ENCODE assay signal across 1 cellular context in the genomic region with DNA sequence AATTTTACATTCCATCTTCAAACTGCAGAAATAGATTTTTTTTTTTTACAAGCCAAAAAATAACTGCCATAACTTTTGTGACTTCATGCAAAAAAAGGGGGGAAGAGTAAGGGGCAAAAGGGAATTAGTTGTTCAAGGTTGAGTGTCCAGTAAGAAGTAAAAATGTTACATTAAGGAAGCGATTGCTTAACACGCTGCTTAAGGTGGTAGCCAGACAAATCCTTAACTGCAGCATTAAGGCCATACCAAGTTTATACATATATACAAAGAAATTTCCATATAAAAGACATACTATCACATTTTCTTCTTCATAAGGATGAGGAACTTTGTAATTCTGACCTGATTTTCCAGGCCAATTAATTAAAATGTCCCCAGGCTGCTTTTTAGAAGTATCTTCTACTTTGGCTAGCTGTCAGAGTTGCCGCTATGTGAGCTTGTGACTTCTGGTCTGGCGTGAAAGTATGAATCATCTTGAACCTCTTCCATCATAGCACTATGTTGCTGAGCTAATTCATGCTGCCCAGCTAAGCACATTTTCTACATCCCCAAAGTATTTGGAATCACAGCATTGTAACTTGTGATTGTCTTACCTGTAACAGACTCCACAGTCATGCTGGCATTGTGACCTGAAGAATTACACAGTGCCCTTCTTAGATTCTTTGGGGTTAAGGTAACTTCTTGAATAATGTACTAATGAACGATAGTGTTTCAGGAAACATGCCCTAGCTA.
TF ChIP-seq lines count a peak whose summit lies in the region.

No MANE protein-coding gene starts in this region.

TF ChIP-seq in K562, 482 proteins besides CTCF, POLR2A, EP300 and RAD21:
- no peak for TF ChIP-seq NR4A1 (CRISPR knock-in tag; IDR thresholded peaks at IDR 0.05)
- TF ChIP-seq NR4A1 (tag; IDR thresholded peaks at IDR 0.05), result no peak
- TF ChIP-seq E4F1 (CRISPR knock-in tag; IDR thresholded peaks at IDR 0.05; ENCODE audit: borderline replicate concordance), result no peak
- TF ChIP-seq HMGN3 (IDR thresholded peaks at IDR 0.05; ENCODE audit: borderline replicate concordance, extremely low read depth, insufficient read length, low read depth, low read length), result no peak
- 0 out of 2 replicates have a peak, but pooled peaks have one; percentile 50 for TF ChIP-seq POLR2AphosphoS2 (IDR thresholded peaks at IDR 0.05; ENCODE audit: low read length)
- TF ChIP-seq ZNF408 (CRISPR knock-in tag; IDR thresholded peaks at IDR 0.05; ENCODE audit: low read depth), result no peak
- TF ChIP-seq SMARCB1 (IDR thresholded peaks at IDR 0.05; ENCODE audit: insufficient read length, low read depth), result no peak
- TF ChIP-seq POLR2B (IDR thresholded peaks at IDR 0.05; ENCODE audit: low read depth, partially characterized antibody), result peak; percentile 13
- TF ChIP-seq SUPT5H (IDR thresholded peaks at IDR 0.05), result peak; percentile 13; the same call in 1 of the 2 replicates
